ENCODE assay signal across 21 cellular contexts in the genomic region with DNA sequence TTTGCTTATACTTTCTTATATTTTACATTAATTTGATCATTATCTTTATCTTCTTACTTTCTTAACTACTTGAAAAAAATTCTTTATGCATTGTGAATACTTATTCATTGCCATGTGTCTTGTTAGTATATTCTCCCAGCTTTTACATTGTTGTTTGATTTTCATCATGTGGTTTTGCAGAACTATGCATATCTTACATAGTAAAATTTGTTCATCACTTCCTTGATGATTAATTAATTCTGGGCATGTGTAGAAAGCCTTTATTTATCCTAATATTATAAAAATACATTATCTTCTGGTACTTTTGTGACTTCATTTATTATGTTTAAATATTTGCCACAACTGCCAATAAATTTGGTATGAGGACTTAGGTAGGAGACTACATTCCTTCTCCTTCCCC.
DNase-seq lines count a peak whose midpoint lies in the region; ATAC-seq and TF ChIP-seq lines count a peak whose summit lies in the region.
"Had no signal": no experiment of that assay in that cellular context is flagged by ENCODE, and none has a peak within 500 bp of the region (broad histone marks: within the 10 kb centered on the region; RNA-seq: fewer than 3 reads in every experiment).

No MANE protein-coding gene starts in this region.

- no peak overlapping the region for H4K5ac ChIP-seq in IMR-90 (ENCODE audit: low read depth, low read length)

- no peak overlapping the region for H3K9ac ChIP-seq in IMR-90 (ENCODE audit: low read depth, low read length)

- H3K9me3 ChIP-seq in IMR-90 (ENCODE audit: control insufficient read depth, insufficient read depth, low read length) = no peaks in the 10 kb centered on the region

- peaks cover 73% of the 10 kb centered on the region for H3K4me1 Mint-ChIP-seq in activated naive CD4-positive, alpha-beta T cell treated with anti-CD3 and anti-CD28 coated beads, Interleukin-2, amount 50 U/mL, for 24 hours
- peaks cover 36% of the 10 kb centered on the region for H3K4me1 Mint-ChIP-seq in mesothelial cell of epicardium

- H3K36me3 ChIP-seq in IMR-90 (ENCODE audit: control insufficient read depth, insufficient read depth, low read length) = no peaks in the 10 kb centered on the region

- H2AFZ ChIP-seq in IMR-90 (replicated peaks; ENCODE audit: low read length, poor library complexity) = no peak overlapping the region

- H4K8ac ChIP-seq in IMR-90 (ENCODE audit: low read depth in 2 of 2, low read length in 2 of 2) = no peak overlapping the region

- TF ChIP-seq POLR2A in IMR-90 (IDR thresholded peaks at IDR 0.05; ENCODE audit: low read depth, low read length) = no peak

- no peak overlapping the region for H3K14ac ChIP-seq in IMR-90 (replicated peaks; ENCODE audit: low read depth, low read length)

- H3K23ac ChIP-seq in IMR-90 (ENCODE audit: low read depth, low read length) = no peak overlapping the region

- no peaks in the 10 kb centered on the region for H3K9me3 Mint-ChIP-seq in activated naive CD4-positive, alpha-beta T cell treated with anti-CD3 and anti-CD28 coated beads, Interleukin-2, amount 50 U/mL, for 24 hours
- no peaks in the 10 kb centered on the region for H3K9me3 Mint-ChIP-seq in activated naive CD4-positive, alpha-beta T cell treated with anti-CD3 and anti-CD28 coated beads, Interleukin-2, amount 50 U/mL, for 72 hours
- H3K9me3 Mint-ChIP-seq in mesothelial cell of epicardium = no peaks in the 10 kb centered on the region
- H3K9me3 Mint-ChIP-seq: CD8-positive, alpha-beta T cell had no signal

- H3K18ac ChIP-seq in IMR-90 (ENCODE audit: low read depth, low read length) = no peak overlapping the region; the same call in 1 of the 2 replicates

- H2AK9ac ChIP-seq in IMR-90 (replicated peaks; ENCODE audit: low read depth, low read length, poor library complexity) = no peak overlapping the region

- no peak for ATAC-seq in activated naive CD4-positive, alpha-beta T cell treated with anti-CD3 and anti-CD28 coated beads, Interleukin-2, amount 50 U/mL, for 72 hours
- no peak for ATAC-seq in IMR-90 (ENCODE audit: low read depth)
- ATAC-seq: CD8-positive, alpha-beta T cell had no signal

- 0 out of 2 replicates have a peak, but pooled peaks cover 7% of the 10 kb centered on the region for H3K9me1 ChIP-seq in IMR-90 (ENCODE audit: insufficient read depth, low read length)

- no peak overlapping the region for H4K91ac ChIP-seq in IMR-90 (ENCODE audit: insufficient read depth, low read depth, low read length)

- POLR2A ChIA-PET in IMR-90 (lab: Charles Lee; ENCODE audit: unreplicated experiment) = no interaction called here

- no peak for DNase-seq in activated naive CD4-positive, alpha-beta T cell treated with anti-CD3 and anti-CD28 coated beads, Interleukin-2, amount 50 U/mL, for 72 hours (ENCODE audit: low spot score in 2 of 2)
- DNase-seq in IMR-90 (peak; percentile 30), fibroblast of mammary gland (ENCODE audit: low read depth) (peak; percentile 31), mesothelial cell of epicardium (ENCODE audit: low spot score in 2 of 2, unreplicated experiment in 2 of 2) (no peak), dorsolateral prefrontal cortex (no peak), GM19238 (ENCODE audit: insufficient read length, low spot score) (no peak)
- DNase-seq: 8988T; AML-193; C1 segment of cervical spinal cord; CD8-positive, alpha-beta T cell; DMS153; GOT3; MM.1S; NCI-H1048; NCI-H1417 treated with DMSO at 0.1 percent for 48 hours; NCI-H187; NCI-H446 treated with DMSO at 0.1 percent for 48 hours; NCI-H526 treated with DMSO at 0.1 percent for 48 hours; OCI-M1; Right ventricle myocardium superior had no signal

- no peak overlapping the region for H3K4me3 ChIP-seq in IMR-90 (ENCODE audit: insufficient read depth, low read depth, low read length)
- H3K4me3 ChIP-seq in fibroblast of mammary gland (ENCODE audit: control insufficient read depth, low read depth, low read length) = no peak overlapping the region
- no peak overlapping the region for H3K4me3 ChIP-seq in dorsolateral prefrontal cortex

- CTCF ChIA-PET in IMR-90 (lab: Yijun Ruan, JAX) = no interaction called here

- no peak overlapping the region for H3K56ac ChIP-seq in IMR-90 (ENCODE audit: extremely low read depth, insufficient read depth, low read length)

- no peaks in the 10 kb centered on the region for H3K79me1 ChIP-seq in IMR-90 (ENCODE audit: low read depth in 1 of 2, low read length in 2 of 2)

- H3K4ac ChIP-seq in IMR-90 (ENCODE audit: low read depth, low read length) = no peak overlapping the region

- in situ Hi-C loops in IMR-90 (cut with MboI; ENCODE audit: low sequenced_read_pairs) = no loop called here

- BruUV-seq in IMR-90 (replicated peaks; lab: Mats Ljungman, UMichigan) = no TSS peak

- H2AK5ac ChIP-seq in IMR-90 (ENCODE audit: low read depth, low read length) = no peak overlapping the region

- H3K4me1 ChIP-seq in IMR-90 (ENCODE audit: control insufficient read depth, insufficient read depth, low read length) = peaks cover 8% of the 10 kb centered on the region

- peak overlapping the region; percentile 92 for H3K27ac Mint-ChIP-seq in activated naive CD4-positive, alpha-beta T cell treated with anti-CD3 and anti-CD28 coated beads, Interleukin-2, amount 50 U/mL, for 24 hours
- H3K27ac Mint-ChIP-seq in activated naive CD4-positive, alpha-beta T cell treated with anti-CD3 and anti-CD28 coated beads, Interleukin-2, amount 50 U/mL, for 72 hours = no peak overlapping the region
- no peak overlapping the region for H3K27ac Mint-ChIP-seq in mesothelial cell of epicardium

- intact Hi-C loops in IMR-90 (cut with micrococcal nuclease) (loop anchor here (10.0 kb wide), 1 partner anchor 370 kb away; no protein-coding TSS in a partner anchor), dorsolateral prefrontal cortex (cut with DNase I) (no loop called here)

- H3K36me3 Mint-ChIP-seq in activated naive CD4-positive, alpha-beta T cell treated with anti-CD3 and anti-CD28 coated beads, Interleukin-2, amount 50 U/mL, for 24 hours = no peaks in the 10 kb centered on the region
- H3K36me3 Mint-ChIP-seq in activated naive CD4-positive, alpha-beta T cell treated with anti-CD3 and anti-CD28 coated beads, Interleukin-2, amount 50 U/mL, for 72 hours = no peaks in the 10 kb centered on the region
- no peaks in the 10 kb centered on the region for H3K36me3 Mint-ChIP-seq in mesothelial cell of epicardium
- H3K36me3 Mint-ChIP-seq: CD8-positive, alpha-beta T cell had no signal

- no peak overlapping the region for H2BK5ac ChIP-seq in IMR-90 (ENCODE audit: low read depth, low read length, poor library complexity, severe bottlenecking)

- no peak overlapping the region for H2BK20ac ChIP-seq in IMR-90 (ENCODE audit: low read depth, low read length)

- H3K4me3 Mint-ChIP-seq in activated naive CD4-positive, alpha-beta T cell treated with anti-CD3 and anti-CD28 coated beads, Interleukin-2, amount 50 U/mL, for 24 hours = no peak overlapping the region
- H3K4me3 Mint-ChIP-seq in mesothelial cell of epicardium = no peak overlapping the region
- H3K4me3 Mint-ChIP-seq: CD8-positive, alpha-beta T cell had no signal

- 0 out of 3 replicates have a peak overlapping the region, but pooled peaks have one; percentile 29 for H2BK15ac ChIP-seq in IMR-90 (ENCODE audit: low read depth, low read length)

- TF ChIP-seq CTCF in IMR-90 (conservative IDR thresholded peaks at IDR 0.05; ENCODE audit: low read depth, low read length) = no peak
- no peak for TF ChIP-seq CTCF in fibroblast of mammary gland (conservative IDR thresholded peaks at IDR 0.05; ENCODE audit: control insufficient read depth, insufficient read depth, low read depth, low read length)
- no peak for TF ChIP-seq CTCF in mesothelial cell of epicardium (IDR thresholded peaks at IDR 0.05; ENCODE audit: unreplicated experiment)
- no peak for TF ChIP-seq CTCF in dorsolateral prefrontal cortex (IDR thresholded peaks at IDR 0.05 in 54 of 56, conservative IDR thresholded peaks at IDR 0.05 in 2 of 56; ENCODE audit: low read depth in 1 of 56, partially characterized antibody in 56 of 56)

- no peak overlapping the region for H3K4me2 ChIP-seq in IMR-90 (ENCODE audit: low read depth, low read length)

- no peaks in the 10 kb centered on the region for H4K20me1 ChIP-seq in IMR-90 (ENCODE audit: insufficient read depth, low read length)

- no peaks in the 10 kb centered on the region for H3K27me3 Mint-ChIP-seq in activated naive CD4-positive, alpha-beta T cell treated with anti-CD3 and anti-CD28 coated beads, Interleukin-2, amount 50 U/mL, for 24 hours
- no peaks in the 10 kb centered on the region for H3K27me3 Mint-ChIP-seq in mesothelial cell of epicardium (ENCODE audit: low read depth)

- no peak overlapping the region for H3K27ac ChIP-seq in IMR-90 (ENCODE audit: insufficient read depth, low read length)
- no peak overlapping the region for H3K27ac ChIP-seq in dorsolateral prefrontal cortex

- H3K27me3 ChIP-seq in IMR-90 (ENCODE audit: control insufficient read depth, insufficient read depth, low read length) = no peaks in the 10 kb centered on the region
- H3K27me3 ChIP-seq in dorsolateral prefrontal cortex = peaks cover 0 to 7% (median 0%) of the 10 kb centered on the region in 45 donors

- dilution Hi-C loops in IMR-90 (cut with HindIII; ENCODE audit: low sequenced_read_pairs, unreplicated experiment) = no loop called here

- H2BK120ac ChIP-seq in IMR-90 (ENCODE audit: low read depth, low read length) = no peak overlapping the region

- TF ChIP-seq RAD21 in IMR-90 (IDR thresholded peaks at IDR 0.05; ENCODE audit: low read length) = no peak

TF ChIP-seq in IMR-90, 13 proteins besides CTCF, POLR2A, EP300 and RAD21 (continues in another document):
- no peak for TF ChIP-seq MXI1 (IDR thresholded peaks at IDR 0.05; ENCODE audit: borderline replicate concordance, low read depth, low read length)
- TF ChIP-seq CEBPB (IDR thresholded peaks at IDR 0.05; ENCODE audit: low read depth, low read length) = no peak
- no peak for TF ChIP-seq FOS (IDR thresholded peaks at IDR 0.05; ENCODE audit: low read depth, low read length)
- TF ChIP-seq, protein P1, sequence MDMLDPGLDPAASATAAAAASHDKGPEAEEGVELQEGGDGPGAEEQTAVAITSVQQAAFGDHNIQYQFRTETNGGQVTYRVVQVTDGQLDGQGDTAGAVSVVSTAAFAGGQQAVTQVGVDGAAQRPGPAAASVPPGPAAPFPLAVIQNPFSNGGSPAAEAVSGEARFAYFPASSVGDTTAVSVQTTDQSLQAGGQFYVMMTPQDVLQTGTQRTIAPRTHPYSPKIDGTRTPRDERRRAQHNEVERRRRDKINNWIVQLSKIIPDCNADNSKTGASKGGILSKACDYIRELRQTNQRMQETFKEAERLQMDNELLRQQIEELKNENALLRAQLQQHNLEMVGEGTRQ (IDR thresholded peaks at IDR 0.05; ENCODE audit: low read depth, low read length) = no peak
- TF ChIP-seq BHLHE40 (IDR thresholded peaks at IDR 0.05; ENCODE audit: low read depth, low read length) = no peak
- no peak for TF ChIP-seq MAZ (IDR thresholded peaks at IDR 0.05; ENCODE audit: borderline replicate concordance, low read depth, low read length)
- TF ChIP-seq RCOR1 (IDR thresholded peaks at IDR 0.05; ENCODE audit: insufficient replicate concordance, low read length) = no peak
- TF ChIP-seq RFX5 (IDR thresholded peaks at IDR 0.05; ENCODE audit: low read depth, low read length) = no peak

Comparison
In these comparisons a context has a peak if more than half of its experiments do, and no peak if none do; other contexts are left out.
1. DNase-seq: peak in IMR-90 (single experiment) and fibroblast of mammary gland (single experiment); none in activated naive CD4-positive, alpha-beta T cell treated with anti-CD3 and anti-CD28 coated beads, Interleukin-2, amount 50 U/mL, for 72 hours (0 of 2), mesothelial cell of epicardium (0 of 2), dorsolateral prefrontal cortex (0 of 10) and GM19238 (single experiment).